Comparison of ENCODE assay signal across 15 cellular contexts in the genomic region with DNA sequence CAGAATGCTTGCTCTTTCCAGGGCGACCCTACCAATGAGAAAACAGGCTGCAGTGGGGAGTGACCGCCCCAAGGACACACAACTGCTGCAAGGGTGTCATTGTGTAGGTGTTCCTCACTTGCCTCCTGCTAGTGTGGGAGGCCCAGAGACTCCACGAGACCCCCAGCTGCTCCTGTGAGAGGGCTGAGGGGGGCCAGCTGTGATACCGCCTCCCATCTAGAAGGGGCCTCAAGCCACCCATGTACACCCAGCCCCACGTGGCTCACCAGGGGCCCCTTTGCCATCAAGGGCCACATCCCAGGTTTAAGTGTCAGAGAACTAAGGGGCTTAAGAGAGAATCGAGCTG.
"Had no signal": no experiment of that assay in that cellular context is flagged by ENCODE, and none has a peak within 500 bp of the region (broad histone marks: within the 10 kb centered on the region; RNA-seq: fewer than 3 reads in every experiment).

No MANE protein-coding gene starts in this region.

- H3K27me3 ChIP-seq: ascending aorta, cardiac muscle cell, colonic mucosa, gastrocnemius medialis, sigmoid colon had no signal

- H3K27ac ChIP-seq: cardiac muscle cell, colonic mucosa had no signal

- DNase-seq: activated CD4-positive, alpha-beta T cell treated with anti-CD3 and anti-CD28 coated beads, Interleukin-2, amount 50 U/mL, for 4 hours; activated CD4-positive, CD25-positive, alpha-beta regulatory T cell; activated CD8-positive, alpha-beta memory T cell treated with anti-CD3 and anti-CD28 coated beads, Interleukin-2, amount 10 ng/mL, durations not matched to agents 7 days and 5 days; activated effector memory CD4-positive, alpha-beta T cell treated with anti-CD3 and anti-CD28 coated beads, Interleukin-2, amount 50 U/mL, for 16 hours; activated T-cell treated with anti-CD3 and anti-CD28 coated beads, Interleukin-2, amount 50 U/mL, for 24 hours; kidney; left ventricle myocardium inferior; mesenchymal stem cell; stimulated activated CD4-positive, alpha-beta T cell treated with anti-CD3 and anti-CD28 coated beads, Interleukin-2, amount 100 ng/mL, for 24 hours; stimulated activated naive CD4-positive, alpha-beta T cell had no signal

- H3K36me3 ChIP-seq: ascending aorta, cardiac muscle cell, colonic mucosa, gastrocnemius medialis, left ventricle myocardium inferior, sigmoid colon had no signal

- H3K4me3 Mint-ChIP-seq: activated CD8-positive, alpha-beta memory T cell treated with anti-CD3 and anti-CD28 coated beads, Interleukin-2, amount 10 ng/mL, durations not matched to agents 7 days and 5 days; activated T-cell treated with anti-CD3 and anti-CD28 coated beads, Interleukin-2, amount 50 U/mL, for 24 hours had no signal

- H3K27ac Mint-ChIP-seq: activated CD8-positive, alpha-beta memory T cell treated with anti-CD3 and anti-CD28 coated beads, Interleukin-2, amount 10 ng/mL, durations not matched to agents 7 days and 5 days; activated T-cell treated with anti-CD3 and anti-CD28 coated beads, Interleukin-2, amount 50 U/mL, for 24 hours had no signal

- H3K9me3 ChIP-seq: colonic mucosa, gastrocnemius medialis, sigmoid colon had no signal

- H3K4me3 ChIP-seq: cardiac muscle cell, colonic mucosa had no signal

- ATAC-seq: activated CD8-positive, alpha-beta memory T cell treated with anti-CD3 and anti-CD28 coated beads, Interleukin-2, amount 10 ng/mL, durations not matched to agents 7 days and 5 days; gastrocnemius medialis had no signal
